Comparison of ENCODE assay signal across 21 cellular contexts in the genomic region with DNA sequence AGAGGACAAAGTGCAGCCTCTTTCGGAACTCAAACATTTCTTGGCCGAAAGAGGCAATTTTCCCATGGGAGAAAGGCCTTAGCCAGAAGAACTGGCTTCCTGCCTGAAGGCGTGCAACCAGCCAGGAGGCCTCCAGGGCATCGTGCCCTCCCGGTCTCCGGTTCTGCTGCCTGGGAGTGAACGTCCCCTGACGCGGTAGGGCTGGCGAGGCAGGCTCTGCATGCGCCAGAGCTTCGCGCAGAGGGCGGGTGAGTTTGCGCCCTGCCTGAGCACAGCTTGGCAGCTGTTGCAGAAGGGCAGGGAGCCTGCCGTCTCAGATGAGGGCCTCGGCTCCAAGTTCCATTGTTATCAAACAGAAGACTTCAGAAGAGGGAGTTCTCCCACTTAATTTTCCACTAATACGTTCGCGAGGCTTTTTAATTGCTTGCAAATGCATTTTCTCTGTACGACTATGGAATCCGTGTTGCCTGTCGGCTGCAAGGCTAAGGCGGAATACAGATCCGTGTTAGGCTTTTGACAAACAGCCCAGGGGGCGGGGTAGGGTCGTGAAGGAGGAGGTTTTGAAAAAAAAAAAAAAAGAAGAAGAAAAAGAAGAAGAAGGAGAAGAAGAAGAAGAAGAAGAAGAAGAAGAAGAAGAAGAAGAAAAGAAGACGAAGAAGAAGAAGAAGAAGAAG. TPM values are rescaled to one million over a fixed set of nuclear protein-coding genes. Genes with fewer than 3 reads are reported as not detected.
DNase-seq lines count a peak whose midpoint lies in the region; ATAC-seq and TF ChIP-seq lines count a peak whose summit lies in the region.
"Had no signal": no experiment of that assay in that cellular context is flagged by ENCODE, and none has a peak within 500 bp of the region (broad histone marks: within the 10 kb centered on the region; RNA-seq: fewer than 3 reads in every experiment).

No MANE protein-coding gene starts in this region.

- H3K27ac Mint-ChIP-seq in endothelial cell (ENCODE audit: unreplicated experiment) = no peak overlapping the region
- H3K27ac Mint-ChIP-seq: CD4-positive, CD25-positive, alpha-beta regulatory T cell; dendritic cell treated with granulocyte-macrophage colony-stimulating factor and Interleukin-4, amounts not matched to agents 40 ng/mL and 50 ng/mL, for 4 days; naive thymus-derived CD4-positive, alpha-beta T cell had no signal

- no peak for TF ChIP-seq CTCF in left ventricle myocardium inferior (IDR thresholded peaks at IDR 0.05; ENCODE audit: borderline replicate concordance)
- TF ChIP-seq CTCF in endothelial cell (IDR thresholded peaks at IDR 0.05; ENCODE audit: unreplicated experiment) = no peak

- H3K4me3 ChIP-seq in right cardiac atrium (ENCODE audit: low read length) (no peak overlapping the region), left ventricle myocardium inferior (no peak overlapping the region)
- H3K4me3 ChIP-seq: A549, esophagus muscularis mucosa, lung had no signal

- DNase-seq in right cardiac atrium (peak; percentile 27 to 56 (median 28)), left ventricle myocardium inferior (no peak), endothelial cell (ENCODE audit: low spot score) (peak; percentile 32), left kidney (ENCODE audit: low read depth, low spot score) (peak; percentile 35), KBM-7 (no peak), mucosa of gallbladder (ENCODE audit: low spot score) (no peak)
- DNase-seq in stimulated activated CD4-positive, alpha-beta T cell treated with anti-CD3 and anti-CD28 coated beads, Interleukin-1b, Interleukin-23, amount 100 ng/mL, for 48 hours = no peak
- DNase-seq: activated gamma-delta T cell treated with Interleukin-2 at 50 U/mL for 16 hours; CD4-positive, CD25-positive, alpha-beta regulatory T cell; DMS79 treated with DMSO at 0.1 percent for 48 hours; naive thymus-derived CD4-positive, alpha-beta T cell; NCI-H1436 treated with DMSO at 0.1 percent for 48 hours; stimulated activated naive CD8-positive, alpha-beta T cell treated with anti-CD3 and anti-CD28 coated beads, Interleukin-15, amount 100 ng/mL, for 72 hours had no signal

- H3K27ac ChIP-seq in right cardiac atrium (ENCODE audit: low read length) = no peak overlapping the region
- H3K27ac ChIP-seq in left ventricle myocardium inferior (replicated peaks) = no peak overlapping the region
- H3K27ac ChIP-seq: A549, esophagus muscularis mucosa had no signal

- H3K4me1 ChIP-seq in right cardiac atrium (ENCODE audit: control insufficient read depth, insufficient read depth, low read length) (no peaks in the 10 kb centered on the region), left ventricle myocardium inferior (peaks cover 5% of the 10 kb centered on the region)
- H3K4me1 ChIP-seq: A549 had no signal

- H3K4me1 Mint-ChIP-seq in endothelial cell (ENCODE audit: unreplicated experiment) = peaks cover 5% of the 10 kb centered on the region
- H3K4me1 Mint-ChIP-seq: CD4-positive, CD25-positive, alpha-beta regulatory T cell; stimulated activated naive CD8-positive, alpha-beta T cell treated with anti-CD3 and anti-CD28 coated beads, Interleukin-15, amount 100 ng/mL, for 72 hours had no signal

- H3K36me3 ChIP-seq in left ventricle myocardium inferior = no peaks in the 10 kb centered on the region
- H3K36me3 ChIP-seq: esophagus muscularis mucosa had no signal

- in situ Hi-C loops in KBM-7 (cut with MboI; ENCODE audit: low pct_unique_long_range_greater_than_20kb, low sequenced_read_pairs) = no loop called here

- H3K9me3 Mint-ChIP-seq in endothelial cell (ENCODE audit: unreplicated experiment) = no peaks in the 10 kb centered on the region

- no peaks in the 10 kb centered on the region for H3K27me3 ChIP-seq in right cardiac atrium (ENCODE audit: control insufficient read depth, insufficient read depth)
- peaks cover 97% of the 10 kb centered on the region for H3K27me3 ChIP-seq in left ventricle myocardium inferior (ENCODE audit: low read depth)

- intact Hi-C loops in right cardiac atrium (cut with DNase I) = no loop called here
- intact Hi-C loops in left ventricle myocardium inferior (cut with micrococcal nuclease) = no loop called here

- no peak overlapping the region for H3K4me3 Mint-ChIP-seq in endothelial cell (ENCODE audit: unreplicated experiment)
- H3K4me3 Mint-ChIP-seq: CD4-positive, CD25-positive, alpha-beta regulatory T cell; dendritic cell treated with granulocyte-macrophage colony-stimulating factor and Interleukin-4, amounts not matched to agents 40 ng/mL and 50 ng/mL, for 4 days; naive thymus-derived CD4-positive, alpha-beta T cell; stimulated activated naive CD8-positive, alpha-beta T cell treated with anti-CD3 and anti-CD28 coated beads, Interleukin-15, amount 100 ng/mL, for 72 hours had no signal

- H3K9me3 ChIP-seq in right cardiac atrium (ENCODE audit: control insufficient read depth, low read length) (no peaks in the 10 kb centered on the region), left ventricle myocardium inferior (replicated peaks) (no peaks in the 10 kb centered on the region)
- H3K9me3 ChIP-seq: A549, esophagus muscularis mucosa had no signal

- peaks cover 25% of the 10 kb centered on the region for H3K27me3 Mint-ChIP-seq in endothelial cell (ENCODE audit: unreplicated experiment)

- ATAC-seq in right cardiac atrium (peak in 1 of 2 donors; percentile 44), HG03457 (IDR thresholded peaks at IDR 0.05; ENCODE audit: unreplicated experiment) (no peak)
- ATAC-seq: A549; naive thymus-derived CD4-positive, alpha-beta T cell; stimulated activated naive CD8-positive, alpha-beta T cell treated with anti-CD3 and anti-CD28 coated beads, Interleukin-15, amount 100 ng/mL, for 72 hours had no signal

- 3% methylated on average over 28 of the region's 28 CpGs for WGBS in right cardiac atrium

- H3K36me3 Mint-ChIP-seq in endothelial cell (ENCODE audit: low read depth, unreplicated experiment) = no peaks in the 10 kb centered on the region
- H3K36me3 Mint-ChIP-seq: CD4-positive, CD25-positive, alpha-beta regulatory T cell had no signal

RNA-seq across cellular contexts. Expression of a gene that starts 5.5 kb away (rescaled TPM):
- total RNA-seq in right cardiac atrium (not detected), left ventricle myocardium inferior (not detected), endothelial cell (ENCODE audit: unreplicated experiment) (0.31 TPM), mucosa of gallbladder (not detected)
- polyA plus RNA-seq in right cardiac atrium = not detected
- total RNA-seq: CD4-positive, CD25-positive, alpha-beta regulatory T cell; esophagus muscularis mucosa; LHCN-M2; lung; naive thymus-derived CD4-positive, alpha-beta T cell; pulmonary artery endothelial cell; urinary bladder had no signal
- polyA plus RNA-seq: A549; CD4-positive, CD25-positive, alpha-beta regulatory T cell; lung; naive thymus-derived CD4-positive, alpha-beta T cell; urinary bladder had no signal

Comparison
In these comparisons a context has a peak if more than half of its experiments do, and no peak if none do; other contexts are left out.
1. DNase-seq: peak in right cardiac atrium (3 of 3), endothelial cell (single experiment) and left kidney (single experiment); none in left ventricle myocardium inferior (single experiment), KBM-7 (single experiment), mucosa of gallbladder (single experiment) and stimulated activated CD4-positive, alpha-beta T cell treated with anti-CD3 and anti-CD28 coated beads, Interleukin-1b, Interleukin-23, amount 100 ng/mL, for 48 hours (single experiment).